In genomic region chr4:136302566-136302965, GRCh38 we compare ENCODE assay signal across 33 cellular contexts.
"Had no signal": no experiment of that assay in that cellular context is flagged by ENCODE, and none has a peak within 500 bp of the region (broad histone marks: within the 10 kb centered on the region; RNA-seq: fewer than 3 reads in every experiment).

No MANE protein-coding gene starts in this region.

- FAIRE-seq: colon, frontal cortex had no signal

- H3K4me1 ChIP-seq: adrenal gland, ascending aorta, breast epithelium, heart left ventricle had no signal

- H3K27me3 ChIP-seq: adrenal gland, ascending aorta, breast epithelium, heart left ventricle had no signal

- DNase-seq: activated CD4-positive, alpha-beta memory T cell treated with anti-CD3 and anti-CD28 coated beads, Interleukin-2, amount 10 ng/mL, durations not matched to agents 7 days and 5 days; activated CD4-positive, alpha-beta T cell treated with anti-CD3 and anti-CD28 coated beads for 1 hour; activated CD4-positive, alpha-beta T cell treated with anti-CD3 and anti-CD28 coated beads for 4 hours; activated CD4-positive, alpha-beta T cell treated with anti-CD3 and anti-CD28 coated beads, Interleukin-2, amount 10 ng/mL, durations not matched to agents 7 days and 5 days; activated CD4-positive, alpha-beta T cell treated with anti-CD3 and anti-CD28 coated beads, Interleukin-2, amount 50 U/mL, for 4 hours; activated CD8-positive, alpha-beta memory T cell treated with anti-CD3 and anti-CD28 coated beads, Interleukin-2, amount 50 U/mL, for 48 hours; activated gamma-delta T cell treated with Interleukin-2 at 50 U/mL for 16 hours; activated naive CD4-positive, alpha-beta T cell treated with anti-CD3 and anti-CD28 coated beads, Interleukin-2, amount 50 U/mL, for 16 hours; activated naive CD4-positive, alpha-beta T cell treated with Interleukin-2 at 50 U/mL for 16 hours; activated T-cell treated with anti-CD3 and anti-CD28 coated beads for 4 hours; activated T-cell treated with anti-CD3 and anti-CD28 coated beads, Interleukin-2, amount 50 U/mL, for 24 hours; activated T-cell treated with anti-CD3 and anti-CD28 coated beads, Interleukin-2, amount 50 U/mL, for 72 hours; adrenal gland; amygdala; cortex of kidney; dermis blood vessel endothelial cell; effector CD4-positive, alpha-beta T cell; effector memory CD8-positive, alpha-beta T cell; foreskin fibroblast; glutamatergic neuron; heart left ventricle; T-helper 1 cell; T-helper 17 cell; T1000 had no signal

- H3K4me3 ChIP-seq: adrenal gland, ascending aorta, breast epithelium, heart left ventricle had no signal

- H3K36me3 Mint-ChIP-seq: activated naive CD8-positive, alpha-beta T cell; brain had no signal

- H3K36me3 ChIP-seq: adrenal gland, ascending aorta, breast epithelium, heart left ventricle had no signal

- ATAC-seq: activated T-cell treated with anti-CD3 and anti-CD28 coated beads, Interleukin-2, amount 50 U/mL, for 72 hours; effector memory CD8-positive, alpha-beta T cell; esophagus mucosa; heart left ventricle; T-helper 17 cell had no signal

- H3K27ac ChIP-seq: adrenal gland, ascending aorta, breast epithelium, heart left ventricle had no signal

- H3K27ac Mint-ChIP-seq: activated CD4-positive, alpha-beta memory T cell treated with anti-CD3 and anti-CD28 coated beads, Interleukin-2, amount 10 ng/mL, durations not matched to agents 7 days and 5 days; activated CD4-positive, alpha-beta T cell treated with anti-CD3 and anti-CD28 coated beads, Interleukin-2, amount 10 ng/mL, durations not matched to agents 7 days and 5 days; activated naive CD8-positive, alpha-beta T cell; activated T-cell treated with anti-CD3 and anti-CD28 coated beads, Interleukin-2, amount 50 U/mL, for 24 hours; activated T-cell treated with anti-CD3 and anti-CD28 coated beads, Interleukin-2, amount 50 U/mL, for 72 hours; brain; effector memory CD8-positive, alpha-beta T cell; T-helper 17 cell; T-helper 2 cell treated with Interferon-gamma antibody and Interleukin-4, amounts not matched to agents 5 μg/mL and 100 μg/mL, for 36 hours had no signal

- H3K9me3 ChIP-seq: adrenal gland, ascending aorta, breast epithelium had no signal

- H3K4me1 Mint-ChIP-seq: activated CD4-positive, alpha-beta memory T cell treated with anti-CD3 and anti-CD28 coated beads, Interleukin-2, amount 10 ng/mL, durations not matched to agents 7 days and 5 days; activated CD4-positive, alpha-beta T cell treated with anti-CD3 and anti-CD28 coated beads, Interleukin-2, amount 10 ng/mL, durations not matched to agents 7 days and 5 days; brain; central memory CD8-positive, alpha-beta T cell; T-helper 17 cell had no signal

- H3K4me3 Mint-ChIP-seq: activated CD4-positive, alpha-beta memory T cell treated with anti-CD3 and anti-CD28 coated beads, Interleukin-2, amount 10 ng/mL, durations not matched to agents 7 days and 5 days; activated CD4-positive, alpha-beta T cell treated with anti-CD3 and anti-CD28 coated beads, Interleukin-2, amount 10 ng/mL, durations not matched to agents 7 days and 5 days; activated naive CD8-positive, alpha-beta T cell; activated T-cell treated with anti-CD3 and anti-CD28 coated beads, Interleukin-2, amount 50 U/mL, for 24 hours; activated T-cell treated with anti-CD3 and anti-CD28 coated beads, Interleukin-2, amount 50 U/mL, for 72 hours; brain; central memory CD8-positive, alpha-beta T cell; effector memory CD8-positive, alpha-beta T cell; T-helper 17 cell; T-helper 2 cell treated with Interferon-gamma antibody and Interleukin-4, amounts not matched to agents 5 μg/mL and 100 μg/mL, for 36 hours had no signal

- H3K27me3 Mint-ChIP-seq: activated CD4-positive, alpha-beta memory T cell treated with anti-CD3 and anti-CD28 coated beads, Interleukin-2, amount 10 ng/mL, durations not matched to agents 7 days and 5 days; activated CD4-positive, alpha-beta T cell treated with anti-CD3 and anti-CD28 coated beads, Interleukin-2, amount 10 ng/mL, durations not matched to agents 7 days and 5 days; activated naive CD8-positive, alpha-beta T cell; activated T-cell treated with anti-CD3 and anti-CD28 coated beads, Interleukin-2, amount 50 U/mL, for 24 hours; brain; central memory CD8-positive, alpha-beta T cell; effector memory CD8-positive, alpha-beta T cell; T-helper 17 cell had no signal

- H3K9me3 Mint-ChIP-seq: activated T-cell treated with anti-CD3 and anti-CD28 coated beads, Interleukin-2, amount 50 U/mL, for 72 hours; brain; central memory CD8-positive, alpha-beta T cell had no signal
